In genomic region chrX:26922278-26922677, GRCh38 we compare ENCODE assay signal across 24 cellular contexts.
A peak's percentile ranks its signal among the peaks of the same experiment; 100 is the strongest.
DNase-seq lines count a peak whose midpoint lies in the region; ATAC-seq and TF ChIP-seq lines count a peak whose summit lies in the region.
"Had no signal": no experiment of that assay in that cellular context is flagged by ENCODE, and none has a peak within 500 bp of the region (broad histone marks: within the 10 kb centered on the region; RNA-seq: fewer than 3 reads in every experiment).

No MANE protein-coding gene starts in this region.

- H3K27me3 ChIP-seq in foreskin keratinocyte, result no peaks in the 10 kb centered on the region
- H3K27me3 ChIP-seq: ascending aorta, left lung, sigmoid colon had no signal

- in situ Hi-C loops in astrocyte of the spinal cord (cut with HindIII; ENCODE audit: low sequenced_read_pairs), result no loop called here

- no peak overlapping the region for H3K27ac ChIP-seq in foreskin keratinocyte
- H3K27ac ChIP-seq: ascending aorta, C4-2B, left lung, prostate gland, sigmoid colon had no signal

- peak; percentile 53 for DNase-seq in LHCN-M2 (ENCODE audit: low read depth)
- peak; percentile 41 for DNase-seq in astrocyte of the spinal cord (ENCODE audit: low read depth, low spot score)
- DNase-seq in fibroblast of mammary gland (ENCODE audit: low read depth), result peak; percentile 7
- DNase-seq in stromal cell of bone marrow (ENCODE audit: low read depth), result peak; percentile 26
- no peak for DNase-seq in activated naive CD4-positive, alpha-beta T cell treated with Interleukin-2 at 50 U/mL for 16 hours
- DNase-seq in stimulated activated CD4-positive, alpha-beta T cell treated with anti-CD3 and anti-CD28 coated beads, Interleukin-4, amount 100 ng/mL, for 24 hours, result no peak
- no peak for DNase-seq in foreskin keratinocyte
- DNase-seq: activated CD8-positive, alpha-beta T cell treated with anti-CD3 and anti-CD28 coated beads, Interleukin-2, amount 10 ng/mL, durations not matched to agents 7 days and 5 days; activated naive CD8-positive, alpha-beta T cell treated with anti-CD3 and anti-CD28 coated beads for 36 hours; activated T-cell treated with anti-CD3 and anti-CD28 coated beads for 4 hours; cerebellar nuclear complex; IMR-90; left lung; naive B cell; NCI-H1105; NCI-H2227 treated with DMSO at 0.1 percent for 48 hours; RPMI8226; sigmoid colon; stimulated activated CD4-positive, alpha-beta T cell treated with anti-CD3 and anti-CD28 coated beads, Interleukin-4, amount 100 ng/mL, for 4 hours; T-helper 1 cell had no signal

- TF ChIP-seq CTCF in astrocyte of the spinal cord (IDR thresholded peaks at IDR 0.05; ENCODE audit: low read depth, low read length) (no peak), fibroblast of mammary gland (conservative IDR thresholded peaks at IDR 0.05; ENCODE audit: control insufficient read depth, insufficient read depth, low read depth, low read length) (no peak), foreskin keratinocyte (conservative IDR thresholded peaks at IDR 0.05) (no peak)

- ATAC-seq in foreskin keratinocyte, result no peak
- ATAC-seq: activated CD8-positive, alpha-beta T cell treated with anti-CD3 and anti-CD28 coated beads, Interleukin-2, amount 10 ng/mL, durations not matched to agents 7 days and 5 days; left lung; stimulated activated memory B cell treated with anti-CD40 and anti-IgM and Interleukin-4, amounts not matched to agents 10 μg/mL and 1 μg/mL and 100 μg/mL, for 72 hours had no signal

- H3K4me3 ChIP-seq in astrocyte of the spinal cord (ENCODE audit: low read depth, low read length), result no peak overlapping the region
- no peak overlapping the region for H3K4me3 ChIP-seq in fibroblast of mammary gland (ENCODE audit: control insufficient read depth, low read depth, low read length)
- H3K4me3 ChIP-seq: ascending aorta, left lung, prostate gland, sigmoid colon had no signal

- no peaks in the 10 kb centered on the region for H3K4me1 ChIP-seq in foreskin keratinocyte
- H3K4me1 ChIP-seq: ascending aorta, left lung, prostate gland, sigmoid colon had no signal

Comparison
In these comparisons a context has a peak if more than half of its experiments do, and no peak if none do; other contexts are left out.
1. DNase-seq: peak in LHCN-M2 (single experiment), astrocyte of the spinal cord (single experiment), fibroblast of mammary gland (single experiment) and stromal cell of bone marrow (single experiment); none in activated naive CD4-positive, alpha-beta T cell treated with Interleukin-2 at 50 U/mL for 16 hours (single experiment), stimulated activated CD4-positive, alpha-beta T cell treated with anti-CD3 and anti-CD28 coated beads, Interleukin-4, amount 100 ng/mL, for 24 hours (single experiment) and foreskin keratinocyte (0 of 2).